ENCODE assay signal across 12 cellular contexts in genomic region chr5:149679876-149680809, GRCh38. TPM values are rescaled to one million over a fixed set of nuclear protein-coding genes. Genes with fewer than 3 reads are reported as not detected.
DNase-seq lines count a peak whose midpoint lies in the region; ATAC-seq and TF ChIP-seq lines count a peak whose summit lies in the region.
"Had no signal": no experiment of that assay in that cellular context is flagged by ENCODE, and none has a peak within 500 bp of the region (broad histone marks: within the 10 kb centered on the region; RNA-seq: fewer than 3 reads in every experiment).

No MANE protein-coding gene starts in this region.

- no peak overlapping the region for H2AK5ac ChIP-seq in neuronal stem cell (ENCODE audit: low read depth, low read length)

- no peak overlapping the region for H4K91ac ChIP-seq in neuronal stem cell (ENCODE audit: low read depth, low read length, poor library complexity)

- peaks cover 50% of the 10 kb centered on the region for H3K4me1 ChIP-seq in left ventricle myocardium inferior
- H3K4me1 ChIP-seq in neuronal stem cell (ENCODE audit: control insufficient read depth in 2 of 2, insufficient read depth in 1 of 2, low read depth in 1 of 2, low read length in 2 of 2): no peaks in the 10 kb centered on the region
- H3K4me1 ChIP-seq in breast epithelium: no peaks in the 10 kb centered on the region
- H3K4me1 ChIP-seq: body of pancreas had no signal

- H3K27me3 ChIP-seq in left ventricle myocardium inferior (ENCODE audit: low read depth) (no peaks in the 10 kb centered on the region), neuronal stem cell (ENCODE audit: control insufficient read depth in 3 of 3, insufficient read depth in 3 of 3, low read depth in 1 of 3, low read length in 3 of 3) (peaks cover 0 to 5% (median 0%) of the 10 kb centered on the region in 3 experiments), breast epithelium (no peaks in the 10 kb centered on the region)
- H3K27me3 ChIP-seq: body of pancreas had no signal

- intact Hi-C loops in left ventricle myocardium inferior (cut with micrococcal nuclease): no loop called here
- intact Hi-C loops in breast epithelium (cut with DNase I; ENCODE audit: low total_unique reads): no loop called here

- no peaks in the 10 kb centered on the region for H3K79me1 ChIP-seq in neuronal stem cell (ENCODE audit: low read depth, low read length)

- H3K18ac ChIP-seq in neuronal stem cell (ENCODE audit: low read length): no peak overlapping the region

- H2BK15ac ChIP-seq in neuronal stem cell (ENCODE audit: low read length): no peak overlapping the region

- no peak overlapping the region for H2AFZ ChIP-seq in neuronal stem cell (ENCODE audit: low read length)

- WGBS in neuronal stem cell (ENCODE audit: extremely low coverage in 2 of 2, insufficient read length in 2 of 2, insufficient replicate concordance in 1 of 2), 2 donors: no CpG with 5 or more reads among the region's 7 CpGs

- no peak overlapping the region for H2BK12ac ChIP-seq in neuronal stem cell (ENCODE audit: low read length)

- TF ChIP-seq CTCF in left ventricle myocardium inferior (IDR thresholded peaks at IDR 0.05; ENCODE audit: borderline replicate concordance): no peak
- TF ChIP-seq CTCF in breast epithelium (IDR thresholded peaks at IDR 0.05): no peak

- peak; percentile 57 for DNase-seq in left ventricle myocardium inferior
- DNase-seq in neuronal stem cell (ENCODE audit: low spot score): no peak
- DNase-seq in NCI-H1694 (lab: John Stamatoyannopoulos, UW): no peak
- DNase-seq in breast epithelium (ENCODE audit: low spot score in 2 of 2): no peak
- no peak for DNase-seq in NCI-H2227 (lab: John Stamatoyannopoulos, UW; ENCODE audit: unreplicated experiment)
- DNase-seq: activated CD4-positive, CD25-positive, alpha-beta regulatory T cell treated with anti-CD3 and anti-CD28 coated beads, Interleukin-2, amount 50 U/mL, for 72 hours; glutamatergic neuron; NCI-H526 had no signal

- H3K23ac ChIP-seq in neuronal stem cell (ENCODE audit: low read depth, low read length, poor library complexity): no peak overlapping the region

- H3K4me3 ChIP-seq in left ventricle myocardium inferior (no peak overlapping the region), neuronal stem cell (ENCODE audit: low read length in 2 of 2) (no peak overlapping the region), breast epithelium (no peak overlapping the region)
- H3K4me3 ChIP-seq: body of pancreas had no signal

- no peak overlapping the region for H3K4me2 ChIP-seq in neuronal stem cell (ENCODE audit: insufficient read depth, low read length, poor library complexity, severe bottlenecking)

- no peak overlapping the region for H3K9ac ChIP-seq in neuronal stem cell (ENCODE audit: low read depth, low read length, poor library complexity)

- TF ChIP-seq POLR2A in breast epithelium (IDR thresholded peaks at IDR 0.05): no peak

- no peak overlapping the region for H4K8ac ChIP-seq in neuronal stem cell (ENCODE audit: low read depth, low read length)

- H3K9me3 ChIP-seq in left ventricle myocardium inferior (replicated peaks) (no peaks in the 10 kb centered on the region), neuronal stem cell (replicated peaks in 1 of 2; ENCODE audit: control insufficient read depth in 2 of 2, insufficient read depth in 1 of 2, low read depth in 1 of 2, low read length in 2 of 2) (no peaks in the 10 kb centered on the region), breast epithelium (no peaks in the 10 kb centered on the region)
- H3K9me3 ChIP-seq: body of pancreas had no signal

- H2BK5ac ChIP-seq in neuronal stem cell (ENCODE audit: low read length): no peak overlapping the region

- H3K27ac ChIP-seq in left ventricle myocardium inferior (replicated peaks) (peak overlapping the region; percentile 90), neuronal stem cell (replicated peaks; ENCODE audit: low read length) (no peak overlapping the region), breast epithelium (no peak overlapping the region)
- H3K27ac ChIP-seq: body of pancreas had no signal

- no peak overlapping the region for H3K4ac ChIP-seq in neuronal stem cell (ENCODE audit: low read length)

- H3K14ac ChIP-seq in neuronal stem cell (ENCODE audit: low read length): no peak overlapping the region

- peak; percentile 45 for ATAC-seq in GM18511 (IDR thresholded peaks at IDR 0.05; ENCODE audit: unreplicated experiment)
- ATAC-seq in GM21737 (IDR thresholded peaks at IDR 0.05; ENCODE audit: unreplicated experiment): peak; percentile 28
- ATAC-seq in HG03521 (IDR thresholded peaks at IDR 0.05; ENCODE audit: unreplicated experiment): peak; percentile 20
- ATAC-seq: body of pancreas had no signal

- no peak overlapping the region for H2BK120ac ChIP-seq in neuronal stem cell (ENCODE audit: low read depth, low read length)

- H3K36me3 ChIP-seq in left ventricle myocardium inferior: no peaks in the 10 kb centered on the region
- H3K36me3 ChIP-seq in neuronal stem cell (replicated peaks in 1 of 2; ENCODE audit: control insufficient read depth in 2 of 2, insufficient read depth in 2 of 2, low read length in 2 of 2): no peaks in the 10 kb centered on the region
- no peaks in the 10 kb centered on the region for H3K36me3 ChIP-seq in breast epithelium

RNA-seq across cellular contexts. Expression of gene PPARGC1B, which starts 50.0 kb away (rescaled TPM):
- total RNA-seq in left ventricle myocardium inferior (28.4 TPM), breast epithelium (1 to 10 TPM; 3.9 to 5.8 (median 4.7) TPM)
- 0.66 TPM for polyA plus RNA-seq in neuronal stem cell (2013, experiment 1 of 2)
- 0.65 TPM for polyA plus RNA-seq in neuronal stem cell (2013, experiment 2 of 2)
